Comparison of ENCODE assay signal across 11 cellular contexts in genomic region chr2:197454923-197455322, GRCh38. TPM values are rescaled to one million over a fixed set of nuclear protein-coding genes. Genes with fewer than 3 reads are reported as not detected.
A peak's percentile ranks its signal among the peaks of the same experiment; 100 is the strongest.
DNase-seq lines count a peak whose midpoint lies in the region; ATAC-seq and TF ChIP-seq lines count a peak whose summit lies in the region.
"Had no signal": no experiment of that assay in that cellular context is flagged by ENCODE, and none has a peak within 500 bp of the region (broad histone marks: within the 10 kb centered on the region; RNA-seq: fewer than 3 reads in every experiment).

No MANE protein-coding gene starts in this region.

- peak overlapping the region; percentile 100 for H3K27ac Mint-ChIP-seq in activated naive CD4-positive, alpha-beta T cell treated with anti-CD3 and anti-CD28 coated beads, Interleukin-2, amount 50 U/mL, for 24 hours

- H3K9me3 Mint-ChIP-seq in activated naive CD4-positive, alpha-beta T cell treated with anti-CD3 and anti-CD28 coated beads, Interleukin-2, amount 50 U/mL, for 24 hours = no peaks in the 10 kb centered on the region

- H3K9me3 ChIP-seq in ascending aorta (no peaks in the 10 kb centered on the region), lower lobe of right lung (no peaks in the 10 kb centered on the region), upper lobe of left lung (no peaks in the 10 kb centered on the region)

- TF ChIP-seq POLR2A in upper lobe of left lung (IDR thresholded peaks at IDR 0.05) = no peak

- TF ChIP-seq CTCF in ascending aorta (IDR thresholded peaks at IDR 0.05) = no peak
- no peak for TF ChIP-seq CTCF in lower lobe of right lung (IDR thresholded peaks at IDR 0.05)
- no peak for TF ChIP-seq CTCF in upper lobe of left lung (IDR thresholded peaks at IDR 0.05)

- peaks cover 8% of the 10 kb centered on the region for H3K36me3 Mint-ChIP-seq in activated naive CD4-positive, alpha-beta T cell treated with anti-CD3 and anti-CD28 coated beads, Interleukin-2, amount 50 U/mL, for 24 hours

- peaks cover 9 to 19% of the 10 kb centered on the region in 2 donors for H3K4me1 ChIP-seq in ascending aorta
- H3K4me1 ChIP-seq in lower lobe of right lung = peaks cover 16% of the 10 kb centered on the region
- H3K4me1 ChIP-seq in upper lobe of left lung = peaks cover 13 to 39% (median 22%) of the 10 kb centered on the region in 4 donors

- H3K27me3 ChIP-seq in ascending aorta (no peaks in the 10 kb centered on the region), lower lobe of right lung (ENCODE audit: low read depth) (no peaks in the 10 kb centered on the region), upper lobe of left lung (no peaks in the 10 kb centered on the region)

- TF ChIP-seq EP300 in upper lobe of left lung (IDR thresholded peaks at IDR 0.05) = no peak

- peaks cover 61% of the 10 kb centered on the region for H3K4me1 Mint-ChIP-seq in activated naive CD4-positive, alpha-beta T cell treated with anti-CD3 and anti-CD28 coated beads, Interleukin-2, amount 50 U/mL, for 24 hours

- H3K4me3 Mint-ChIP-seq in activated naive CD4-positive, alpha-beta T cell treated with anti-CD3 and anti-CD28 coated beads, Interleukin-2, amount 50 U/mL, for 24 hours = peak overlapping the region; percentile 100

- no peak for DNase-seq in activated naive CD4-positive, alpha-beta T cell (lab: John Stamatoyannopoulos, UW)
- DNase-seq in ascending aorta (ENCODE audit: low spot score in 2 of 2) (no peak), lower lobe of right lung (no peak), upper lobe of left lung (no peak), hypothalamus (lab: John Stamatoyannopoulos, UW) (no peak), midbrain (lab: John Stamatoyannopoulos, UW) (no peak), NCI-H1092 treated with DMSO at 0.1 percent for 48 hours (lab: John Stamatoyannopoulos, UW) (no peak)
- DNase-seq: activated CD8-positive, alpha-beta memory T cell treated with anti-CD3 and anti-CD28 coated beads, Interleukin-2, amount 50 U/mL, for 4 hours; HCEC 1CT; NCI-H2081 had no signal

- peaks cover 1 to 3% of the 10 kb centered on the region in 2 donors for H3K36me3 ChIP-seq in ascending aorta
- peaks cover 7% of the 10 kb centered on the region for H3K36me3 ChIP-seq in lower lobe of right lung
- H3K36me3 ChIP-seq in upper lobe of left lung = peaks cover 0 to 5% (median 3%) of the 10 kb centered on the region in 4 donors

- ATAC-seq in lower lobe of right lung (no peak), upper lobe of left lung (ENCODE audit: low FRiP score in 2 of 2) (no peak)

- intact Hi-C loops in ascending aorta (cut with DNase I) = loop anchor here (5.0 to 10.0 kb wide), 3 partner anchors 220 to 818 kb away; partner anchors contain the start of genes CCDC150 and RFTN2
- intact Hi-C loops in lower lobe of right lung (cut with DNase I) = no loop called here

- H3K27me3 Mint-ChIP-seq in activated naive CD4-positive, alpha-beta T cell treated with anti-CD3 and anti-CD28 coated beads, Interleukin-2, amount 50 U/mL, for 24 hours = no peaks in the 10 kb centered on the region

- peak overlapping the region; percentile 60 to 83 for H3K4me3 ChIP-seq in ascending aorta
- peak overlapping the region; percentile 90 for H3K4me3 ChIP-seq in lower lobe of right lung
- H3K4me3 ChIP-seq in upper lobe of left lung = peak overlapping the region in 3 of 4 donors; percentile 80 to 94 (median 93)

- WGBS in upper lobe of left lung, 2 donors = 82 to 90% methylated on average over 2 of the region's 2 CpGs

- H3K27ac ChIP-seq in ascending aorta (peak overlapping the region in 1 of 2 donors; percentile 99), lower lobe of right lung (peak overlapping the region; percentile 100), upper lobe of left lung (peak overlapping the region in 1 of 4 donors; percentile 100)

RNA-seq across cellular contexts. Expression of gene COQ10B, which starts 1.6 kb away (rescaled TPM):
- total RNA-seq in ascending aorta (6.0 TPM), lower lobe of right lung (24.3 TPM), upper lobe of left lung (10 to 100 TPM; 10.2 to 35.1 (median 25.6) TPM)

RNA-seq across cellular contexts. Expression of gene SF3B1, which starts 20.1 kb away (rescaled TPM):
- 88.6 TPM for total RNA-seq in ascending aorta
- total RNA-seq in lower lobe of right lung = 230 TPM
- 100 to 1,000 TPM; 182 to 614 (median 203) TPM for total RNA-seq in upper lobe of left lung

RNA-seq across cellular contexts. Expression of gene HSPD1, which starts 44.7 kb away (rescaled TPM):
- total RNA-seq in ascending aorta = 110 TPM
- 150 TPM for total RNA-seq in lower lobe of right lung
- total RNA-seq in upper lobe of left lung = 100 to 1,000 TPM in 4 of 6 donors, 10 to 100 TPM in 2; 42.8 to 159 (median 123) TPM

RNA-seq across cellular contexts. Expression of gene HSPE1, which starts 45.3 kb away (rescaled TPM):
- total RNA-seq in ascending aorta (72.7 TPM), lower lobe of right lung (65.3 TPM), upper lobe of left lung (10 to 100 TPM; 23.5 to 92.8 (median 51.0) TPM)
